Comparison of ENCODE assay signal across 1 cellular context in the genomic region with DNA sequence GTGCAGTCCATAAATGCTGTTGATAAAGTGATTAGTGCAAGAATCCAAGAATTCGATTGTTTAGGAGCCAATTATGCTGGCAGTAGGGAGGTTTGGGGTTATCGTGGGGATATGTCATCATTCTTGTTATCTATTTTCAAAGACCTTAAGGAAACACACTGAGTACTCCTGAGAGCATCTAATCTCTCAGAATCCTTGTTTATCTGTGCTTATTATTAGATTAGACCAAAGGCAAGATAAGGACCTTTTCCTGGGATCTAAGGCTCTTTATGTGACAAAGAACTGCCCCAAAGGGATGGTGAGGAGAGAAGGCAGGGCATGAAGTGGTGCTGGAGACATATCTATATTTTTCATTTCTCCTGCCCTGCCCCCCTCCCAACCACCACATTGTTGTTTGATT.
TF ChIP-seq lines count a peak whose summit lies in the region.

No MANE protein-coding gene starts in this region.

TF ChIP-seq in GM23338, 12 proteins besides CTCF, POLR2A, EP300 and RAD21 (continued from another document):
- TF ChIP-seq ZNF462 (CRISPR knock-in tag; IDR thresholded peaks at IDR 0.05) (no peak), POLR2AphosphoS5 (IDR thresholded peaks at IDR 0.05; ENCODE audit: low read depth) (no peak), REST (IDR thresholded peaks at IDR 0.05; ENCODE audit: unreplicated experiment) (no peak), NANOG (IDR thresholded peaks at IDR 0.05; ENCODE audit: borderline replicate concordance) (no peak), ZNF331 (CRISPR knock-in tag; IDR thresholded peaks at IDR 0.05; ENCODE audit: low read depth) (no peak), EZH2phosphoT487 (IDR thresholded peaks at IDR 0.05; ENCODE audit: unreplicated experiment) (no peak)
